Comparison of ENCODE assay signal across 8 cellular contexts in the genomic region with DNA sequence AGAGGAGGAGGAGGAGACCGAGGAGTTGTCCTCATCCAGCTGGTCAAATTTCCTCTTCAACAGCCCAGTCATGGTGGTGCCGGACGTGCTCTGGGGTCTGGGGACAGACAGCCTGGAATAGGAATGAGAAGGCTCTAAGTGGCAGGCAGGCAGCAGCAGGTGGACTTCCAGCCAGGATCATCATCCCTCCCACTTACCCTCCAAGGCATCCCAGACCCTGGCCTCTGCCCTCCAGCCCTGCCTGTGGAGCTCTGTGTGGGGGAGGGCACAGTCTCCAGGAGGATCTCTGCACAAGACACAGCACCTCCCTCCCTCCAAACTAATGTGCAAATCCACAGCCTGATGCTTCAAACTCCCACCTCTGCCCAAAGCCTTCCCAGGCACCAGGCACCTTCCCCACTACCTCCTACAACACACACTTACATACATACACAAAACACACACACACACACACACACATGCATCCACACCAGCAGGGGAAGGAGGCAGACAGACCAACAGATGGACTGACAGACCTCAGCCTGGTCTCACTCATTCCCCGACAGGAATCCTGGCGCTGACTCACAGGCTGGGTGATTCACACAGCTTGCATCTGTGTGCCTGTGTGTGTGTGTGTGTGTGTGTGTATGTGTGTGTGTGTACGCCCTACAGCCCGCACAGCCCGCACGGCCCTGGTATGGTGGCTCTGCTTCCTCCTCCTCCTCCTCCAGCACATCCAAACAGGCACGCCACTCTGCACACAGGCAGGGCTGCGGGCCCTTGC. TPM values are rescaled to one million over a fixed set of nuclear protein-coding genes. Genes with fewer than 3 reads are reported as not detected.
DNase-seq lines count a peak whose midpoint lies in the region; ATAC-seq and TF ChIP-seq lines count a peak whose summit lies in the region.

No MANE protein-coding gene starts in this region.

- peak; percentile 85 for DNase-seq in ACHN
- DNase-seq in activated T-helper 1 cell treated with Interleukin-2 at 50 U/mL for 16 hours (ENCODE audit: low read depth), result peak; percentile 65
- DNase-seq in fibroblast of peridontal ligament (ENCODE audit: extremely low read depth), result peak; percentile 95
- peak; percentile 79 for DNase-seq in omental fat pad (ENCODE audit: low spot score)
- peak; percentile 44 to 59 for DNase-seq in thyroid gland
- no peak for DNase-seq in medulla oblongata (ENCODE audit: extremely low spot score)

- H3K9me2 ChIP-seq in OCI-LY1 (ENCODE audit: low read depth, low read length), result no peaks in the 10 kb centered on the region

- WGBS in thyroid gland, 2 donors, result 32 to 68% methylated on average over 4 to 11 of the region's 11 CpGs

- H3K4me1 ChIP-seq in OCI-LY1 (ENCODE audit: insufficient read depth, low read length, severe bottlenecking) (peaks cover 71% of the 10 kb centered on the region), thyroid gland (peaks cover 66 to 73% of the 10 kb centered on the region in 2 donors)

- H4K20me1 ChIP-seq in OCI-LY1 (ENCODE audit: insufficient read depth, low read length), result no peaks in the 10 kb centered on the region

- intact Hi-C loops in thyroid gland (cut with DNase I), result no loop called here

- ATAC-seq in GM19328 (IDR thresholded peaks at IDR 0.05; ENCODE audit: unreplicated experiment) (peak; percentile 4), omental fat pad (ENCODE audit: low FRiP score) (peak; percentile 69)

- H3K27ac ChIP-seq in OCI-LY1 (ENCODE audit: low read depth, low read length, poor library complexity, severe bottlenecking) (peak overlapping the region; percentile 94), thyroid gland (peak overlapping the region; percentile 60 to 100 (median 99))

- H3K4me3 ChIP-seq in OCI-LY1 (ENCODE audit: low read depth, low read length, poor library complexity, severe bottlenecking), result peak overlapping the region; percentile 55
- H3K4me3 ChIP-seq in thyroid gland (replicated peaks in 1 of 3), result peak overlapping the region in 1 of 3 donors; percentile 5

- 0 out of 2 replicates have a peak, but pooled peaks cover 4% of the 10 kb centered on the region for H3K79me2 ChIP-seq in OCI-LY1 (ENCODE audit: insufficient read depth, low read length)

- H3K27me3 ChIP-seq in OCI-LY1 (ENCODE audit: insufficient read depth, low read length), result no peaks in the 10 kb centered on the region
- no peaks in the 10 kb centered on the region for H3K27me3 ChIP-seq in thyroid gland

- H3K9me3 ChIP-seq in OCI-LY1 (ENCODE audit: low read length) (no peaks in the 10 kb centered on the region), thyroid gland (no peaks in the 10 kb centered on the region)

- in situ Hi-C loops in ACHN (cut with HindIII; ENCODE audit: low pct_ligation_motif_present, low pct_unique_long_range_greater_than_20kb, low sequenced_read_pairs), result no loop called here

- H2AFZ ChIP-seq in OCI-LY1 (ENCODE audit: low read length), result no peak overlapping the region

- TF ChIP-seq POLR2A in thyroid gland (IDR thresholded peaks at IDR 0.05), result no peak

- H3K36me3 ChIP-seq in OCI-LY1 (ENCODE audit: insufficient read depth, low read length) (peaks cover 44% of the 10 kb centered on the region), thyroid gland (peaks cover 42 to 46% of the 10 kb centered on the region in 2 donors)

- peak overlapping the region; percentile 84 for H3K4me2 ChIP-seq in OCI-LY1 (ENCODE audit: low read length)

- H3F3A ChIP-seq in OCI-LY1 (ENCODE audit: insufficient read depth, low read length), result no peaks in the 10 kb centered on the region

- peak overlapping the region; percentile 67 for H3K9ac ChIP-seq in OCI-LY1 (ENCODE audit: low read length)

- TF ChIP-seq CTCF in OCI-LY1 (IDR thresholded peaks at IDR 0.05; ENCODE audit: low read length) (no peak), omental fat pad (IDR thresholded peaks at IDR 0.05) (no peak), thyroid gland (IDR thresholded peaks at IDR 0.05) (no peak)

RNA-seq across cellular contexts. Expression of gene CSRNP1, which starts 6.6 kb away (rescaled TPM):
- total RNA-seq in omental fat pad (100 to 1,000 TPM in 2 of 4 donors, 10 to 100 TPM in 2; 52.0 to 321 (median 90.8) TPM), thyroid gland (10 to 100 TPM; 33.5 to 81.0 (median 36.7) TPM)

RNA-seq across cellular contexts. Expression of gene TTC21A, which starts 39.3 kb away (rescaled TPM):
- total RNA-seq in omental fat pad (1 to 10 TPM; 2.6 to 9.9 (median 2.9) TPM), thyroid gland (10 to 100 TPM in 3 of 4 donors, 1 to 10 TPM in 1; 8.9 to 17.8 (median 11.7) TPM)

RNA-seq across cellular contexts. Expression of gene GORASP1, which starts 39.4 kb away (rescaled TPM):
- total RNA-seq in omental fat pad (10 to 100 TPM; 38.7 to 56.4 (median 51.0) TPM), thyroid gland (100 to 1,000 TPM in 2 of 4 donors, 10 to 100 TPM in 2; 64.6 to 105 (median 101) TPM)

RNA-seq across cellular contexts. Expression of gene XIRP1, which starts 45.6 kb away (rescaled TPM):
- total RNA-seq in omental fat pad (1 to 10 TPM in 1 of 4 donors, under 1 TPM in 1, not detected in 2; 0.65 to 2.0 TPM), thyroid gland (not detected)
